Comparison of ENCODE assay signal across 8 cellular contexts in genomic region chr2:13056259-13056843, GRCh38.
DNase-seq lines count a peak whose midpoint lies in the region; ATAC-seq, FAIRE-seq and TF ChIP-seq lines count a peak whose summit lies in the region.

No MANE protein-coding gene starts in this region.

- H2AFZ ChIP-seq in OCI-LY1 (ENCODE audit: low read length): no peak overlapping the region

- no peak overlapping the region for H3K4me2 ChIP-seq in OCI-LY1 (ENCODE audit: low read length)

- H3K36me3 ChIP-seq in cardiac muscle cell: no peaks in the 10 kb centered on the region
- H3K36me3 ChIP-seq in OCI-LY1 (ENCODE audit: insufficient read depth, low read length): no peaks in the 10 kb centered on the region

- no peaks in the 10 kb centered on the region for H3K79me2 ChIP-seq in OCI-LY1 (ENCODE audit: insufficient read depth, low read length)

- peaks cover 18% of the 10 kb centered on the region for H3K27me3 Mint-ChIP-seq in type B pancreatic cell

- no peak overlapping the region for H3K9ac ChIP-seq in OCI-LY1 (ENCODE audit: low read length)

- H3K27ac ChIP-seq in cardiac muscle cell: no peak overlapping the region
- H3K27ac ChIP-seq in OCI-LY1 (ENCODE audit: low read depth, low read length, poor library complexity, severe bottlenecking): no peak overlapping the region

- H3K4me1 ChIP-seq in cardiac muscle cell (ENCODE audit: low read depth) (no peaks in the 10 kb centered on the region), OCI-LY1 (ENCODE audit: insufficient read depth, low read length, severe bottlenecking) (no peaks in the 10 kb centered on the region)

- H3K9me2 ChIP-seq in OCI-LY1 (ENCODE audit: low read depth, low read length): no peaks in the 10 kb centered on the region

- H3K27me3 ChIP-seq in cardiac muscle cell (no peaks in the 10 kb centered on the region), OCI-LY1 (ENCODE audit: insufficient read depth, low read length) (no peaks in the 10 kb centered on the region)

- no peaks in the 10 kb centered on the region for H3F3A ChIP-seq in OCI-LY1 (ENCODE audit: insufficient read depth, low read length)

- H3K9me3 ChIP-seq in cardiac muscle cell (ENCODE audit: low read depth): no peaks in the 10 kb centered on the region
- no peaks in the 10 kb centered on the region for H3K9me3 ChIP-seq in OCI-LY1 (ENCODE audit: low read length)

- TF ChIP-seq CTCF in cardiac muscle cell (IDR thresholded peaks at IDR 0.05; ENCODE audit: low read depth, low read length): peak; percentile 54
- peak; percentile 53 for TF ChIP-seq CTCF in OCI-LY1 (IDR thresholded peaks at IDR 0.05; ENCODE audit: low read length)
- peak; percentile 78 for TF ChIP-seq CTCF in type B pancreatic cell (conservative IDR thresholded peaks at IDR 0.05)

- ATAC-seq in left ventricle myocardium superior (no peak), GM19328 (IDR thresholded peaks at IDR 0.05; ENCODE audit: unreplicated experiment) (no peak), HG03439 (IDR thresholded peaks at IDR 0.05; ENCODE audit: unreplicated experiment) (no peak)

- H3K4me3 Mint-ChIP-seq in type B pancreatic cell: no peak overlapping the region

- intact Hi-C loops in left ventricle myocardium superior (cut with micrococcal nuclease): no loop called here

- H3K36me3 Mint-ChIP-seq in type B pancreatic cell: no peaks in the 10 kb centered on the region

- H3K4me1 Mint-ChIP-seq in type B pancreatic cell (ENCODE audit: unreplicated experiment): no peaks in the 10 kb centered on the region

- H4K20me1 ChIP-seq in OCI-LY1 (ENCODE audit: insufficient read depth, low read length): no peaks in the 10 kb centered on the region

- no peak for FAIRE-seq in frontal cortex (lab: Jason Lieb, UNC)

- DNase-seq in cardiac muscle cell (ENCODE audit: low read depth in 1 of 2, low spot score in 1 of 2): peak; percentile 26 to 31
- no peak for DNase-seq in left ventricle myocardium superior
- peak; percentile 43 for DNase-seq in fibroblast of peridontal ligament (ENCODE audit: extremely low read depth)
- no peak for DNase-seq in type B pancreatic cell (ENCODE audit: extremely low spot score, unreplicated experiment)
- no peak for DNase-seq in frontal cortex (ENCODE audit: low spot score in 2 of 2)

- no peak overlapping the region for H3K27ac Mint-ChIP-seq in type B pancreatic cell

- H3K9me3 Mint-ChIP-seq in type B pancreatic cell: no peaks in the 10 kb centered on the region

- H3K4me3 ChIP-seq in cardiac muscle cell: no peak overlapping the region
- H3K4me3 ChIP-seq in OCI-LY1 (ENCODE audit: low read depth, low read length, poor library complexity, severe bottlenecking): no peak overlapping the region

Comparison
In these comparisons a context has a peak if more than half of its experiments do, and no peak if none do; other contexts are left out.
1. DNase-seq: peak in cardiac muscle cell (2 of 2) and fibroblast of peridontal ligament (single experiment); none in left ventricle myocardium superior (single experiment), type B pancreatic cell (single experiment) and frontal cortex (0 of 2).
2. Peak in every context shown above with its lines, with median percentiles within 50 percentile points of each other: CTCF ChIP-seq.